9 cellular contexts compared by ENCODE assay signal in the genomic region with DNA sequence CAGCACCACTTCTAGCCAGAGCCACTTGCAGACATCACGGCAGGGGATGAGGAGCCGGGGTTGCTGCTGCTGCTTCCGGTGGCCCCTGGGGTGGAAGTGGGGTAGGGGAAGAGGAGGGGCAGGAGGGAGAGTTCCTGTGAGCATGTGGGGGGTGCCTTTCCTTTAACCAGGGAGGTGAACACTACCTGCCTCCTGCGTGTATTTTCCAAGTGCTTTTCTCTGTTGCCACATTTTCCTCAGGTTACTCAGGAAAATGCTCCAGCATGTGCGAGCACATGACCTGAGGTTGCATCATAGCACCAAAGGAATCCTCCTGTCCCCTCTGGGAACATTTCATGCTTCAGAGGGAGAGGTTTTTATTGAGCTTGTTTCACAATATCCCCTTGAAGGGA. TPM values are rescaled to one million over a fixed set of nuclear protein-coding genes. Genes with fewer than 3 reads are reported as not detected.
DNase-seq lines count a peak whose midpoint lies in the region; ATAC-seq and FAIRE-seq lines count a peak whose summit lies in the region.
"Had no signal": no experiment of that assay in that cellular context is flagged by ENCODE, and none has a peak within 500 bp of the region (broad histone marks: within the 10 kb centered on the region; RNA-seq: fewer than 3 reads in every experiment).

No MANE protein-coding gene starts in this region.

- intact Hi-C loops in activated T-helper 2 cell treated with anti-CD3 and anti-CD28 coated beads, Interferon-gamma antibody, Interleukin-2, Interleukin-4, amounts not matched to agents 10 μg/mL and 5 μg/mL and 100 μg/mL, durations not matched to agents 14 hours and 24 hours and 36 hours (cut with micrococcal nuclease), result no loop called here

- no peaks in the 10 kb centered on the region for H3K9me3 ChIP-seq in small intestine (ENCODE audit: control insufficient read depth, low read depth)

- peaks cover 17% of the 10 kb centered on the region for H3K4me1 Mint-ChIP-seq in activated T-helper 2 cell treated with anti-CD3 and anti-CD28 coated beads, Interferon-gamma antibody, Interleukin-2, Interleukin-4, amounts not matched to agents 10 μg/mL and 5 μg/mL and 100 μg/mL, durations not matched to agents 14 hours and 24 hours and 36 hours (ENCODE audit: low read depth)

- peaks cover 59% of the 10 kb centered on the region for H3K36me3 Mint-ChIP-seq in activated T-helper 2 cell treated with anti-CD3 and anti-CD28 coated beads, Interferon-gamma antibody, Interleukin-2, Interleukin-4, amounts not matched to agents 10 μg/mL and 5 μg/mL and 100 μg/mL, durations not matched to agents 14 hours and 24 hours and 36 hours (ENCODE audit: low read depth)

- peak; percentile 51 for DNase-seq in NK-92 treated with Interleukin-12 subunit alpha and Interleukin-12 subunit beta, amount 100 ng/mL, for 24 hours (lab: John Stamatoyannopoulos, UW)
- DNase-seq in NK-92 (lab: John Stamatoyannopoulos, UW; ENCODE audit: unreplicated experiment) (no peak), glomerular visceral epithelial cell (ENCODE audit: extremely low spot score) (peak; percentile 43), small intestine (peak; percentile 33), dermis blood vessel endothelial cell (no peak), ACHN (no peak)
- peak; percentile 43 for DNase-seq in activated T-helper 2 cell treated with anti-CD3 and anti-CD28 coated beads, Interferon-gamma antibody, Interleukin-2, Interleukin-4, amounts not matched to agents 10 μg/mL and 5 μg/mL and 100 μg/mL, durations not matched to agents 14 hours and 24 hours and 36 hours (ENCODE audit: low spot score)

- WGBS in small intestine, 3 donors, result 50 to 77% (median 67%) methylated on average over 3 to 5 of the region's 5 CpGs

- H3K27me3 ChIP-seq in small intestine (ENCODE audit: control insufficient read depth in 2 of 2, insufficient read depth in 2 of 2, low read length in 2 of 2), result no peaks in the 10 kb centered on the region

- no peak for ATAC-seq in HG03280 (IDR thresholded peaks at IDR 0.05; ENCODE audit: unreplicated experiment)

- no peaks in the 10 kb centered on the region for H3K27me3 Mint-ChIP-seq in activated T-helper 2 cell treated with anti-CD3 and anti-CD28 coated beads, Interferon-gamma antibody, Interleukin-2, Interleukin-4, amounts not matched to agents 10 μg/mL and 5 μg/mL and 100 μg/mL, durations not matched to agents 14 hours and 24 hours and 36 hours (ENCODE audit: low read depth)

- FAIRE-seq in small intestine (lab: Jason Lieb, UNC), result no peak
- FAIRE-seq: A204.1 had no signal

- no peaks in the 10 kb centered on the region for H3K9me3 Mint-ChIP-seq in activated T-helper 2 cell treated with anti-CD3 and anti-CD28 coated beads, Interferon-gamma antibody, Interleukin-2, Interleukin-4, amounts not matched to agents 10 μg/mL and 5 μg/mL and 100 μg/mL, durations not matched to agents 14 hours and 24 hours and 36 hours

- in situ Hi-C loops in ACHN (cut with HindIII; ENCODE audit: low pct_ligation_motif_present, low pct_unique_long_range_greater_than_20kb, low sequenced_read_pairs), result no loop called here

- peak overlapping the region; percentile 61 for H3K4me3 Mint-ChIP-seq in activated T-helper 2 cell treated with anti-CD3 and anti-CD28 coated beads, Interferon-gamma antibody, Interleukin-2, Interleukin-4, amounts not matched to agents 10 μg/mL and 5 μg/mL and 100 μg/mL, durations not matched to agents 14 hours and 24 hours and 36 hours (ENCODE audit: low read depth)

- peak overlapping the region in 1 of 2 donors; percentile 74 for H3K27ac ChIP-seq in small intestine (ENCODE audit: low read depth in 1 of 2, low read length in 1 of 2)

- peak overlapping the region; percentile 85 for H3K27ac Mint-ChIP-seq in activated T-helper 2 cell treated with anti-CD3 and anti-CD28 coated beads, Interferon-gamma antibody, Interleukin-2, Interleukin-4, amounts not matched to agents 10 μg/mL and 5 μg/mL and 100 μg/mL, durations not matched to agents 14 hours and 24 hours and 36 hours

- no peak overlapping the region for H3K4me3 ChIP-seq in small intestine (ENCODE audit: low read depth in 1 of 2, low read length in 2 of 2)

- H3K4me1 ChIP-seq in small intestine (ENCODE audit: control insufficient read depth in 2 of 2, insufficient read depth in 1 of 2, low read depth in 1 of 2, low read length in 1 of 2), result no peaks in the 10 kb centered on the region

- peaks cover 0 to 7% of the 10 kb centered on the region in 2 donors for H3K36me3 ChIP-seq in small intestine (ENCODE audit: control insufficient read depth in 2 of 2, insufficient read depth in 2 of 2, low read length in 2 of 2)

RNA-seq across cellular contexts. Expression of a gene that starts 12.2 kb away (rescaled TPM):
- total RNA-seq in activated T-helper 2 cell treated with anti-CD3 and anti-CD28 coated beads, Interferon-gamma antibody, Interleukin-2, Interleukin-4, amounts not matched to agents 10 μg/mL and 5 μg/mL and 100 μg/mL, durations not matched to agents 14 hours and 24 hours and 36 hours, result 105 and 107 TPM in 2 replicates
- 10 to 100 TPM; 18.4 to 37.1 (median 24.3) TPM for polyA plus RNA-seq in small intestine
- total RNA-seq in dermis blood vessel endothelial cell, result 48.5 and 51.0 TPM in 2 replicates

Comparison
In these comparisons a context has a peak if more than half of its experiments do, and no peak if none do; other contexts are left out.
1. DNase-seq: peak in NK-92 treated with Interleukin-12 subunit alpha and Interleukin-12 subunit beta, amount 100 ng/mL, for 24 hours (single experiment), activated T-helper 2 cell treated with anti-CD3 and anti-CD28 coated beads, Interferon-gamma antibody, Interleukin-2, Interleukin-4, amounts not matched to agents 10 μg/mL and 5 μg/mL and 100 μg/mL, durations not matched to agents 14 hours and 24 hours and 36 hours (single experiment), glomerular visceral epithelial cell (single experiment) and small intestine (single experiment); none in NK-92 (single experiment), dermis blood vessel endothelial cell (single experiment) and ACHN (single experiment).